In the genomic region with DNA sequence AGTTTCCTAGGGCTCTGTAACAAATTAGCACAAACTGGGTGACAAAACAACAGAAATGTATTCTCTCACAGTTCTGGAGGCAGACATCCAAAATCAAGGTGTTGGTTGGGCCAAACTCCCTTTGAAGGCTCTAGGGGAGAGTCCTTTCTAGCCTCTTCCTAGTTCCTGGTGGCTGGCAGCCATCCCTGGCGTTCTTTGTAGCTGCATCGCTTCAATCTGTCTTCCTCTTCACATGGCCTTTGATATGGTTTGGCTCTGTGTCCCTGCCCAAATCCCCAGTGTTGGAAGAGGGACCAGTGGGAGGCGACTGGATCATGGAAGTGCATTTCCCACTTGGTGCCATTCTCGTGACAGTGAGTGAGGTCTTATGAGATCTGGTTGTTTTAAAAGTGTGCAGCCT, we compare ENCODE assay signal across 17 cellular contexts.
"Had no signal": no experiment of that assay in that cellular context is flagged by ENCODE, and none has a peak within 500 bp of the region (broad histone marks: within the 10 kb centered on the region; RNA-seq: fewer than 3 reads in every experiment).

No MANE protein-coding gene starts in this region.

- DNase-seq: KBM-7, NCI-H1092, NCI-H1105 treated with DMSO at 0.1 percent for 48 hours, NCI-H1417 treated with DMSO at 0.1 percent for 48 hours, NCI-H146, NCI-H187 treated with DMSO at 0.1 percent for 48 hours, NCI-H2029 treated with DMSO at 0.1 percent for 48 hours, NCI-H345, NCI-H510A, NCI-H524 treated with DMSO at 0.1 percent for 48 hours, NCI-H69, NCI-H774, Right ventricle myocardium superior, RPMI8226, SIG-M5, SW 1271, T-cell had no signal

- ATAC-seq: T-cell had no signal
